Comparison of ENCODE assay signal across 18 cellular contexts in genomic region chr14:55075628-55076027, GRCh38. TPM values are rescaled to one million over a fixed set of nuclear protein-coding genes. Genes with fewer than 3 reads are reported as not detected.
DNase-seq lines count a peak whose midpoint lies in the region; TF ChIP-seq lines count a peak whose summit lies in the region.
"Had no signal": no experiment of that assay in that cellular context is flagged by ENCODE, and none has a peak within 500 bp of the region (broad histone marks: within the 10 kb centered on the region; RNA-seq: fewer than 3 reads in every experiment).

No MANE protein-coding gene starts in this region.

- TF ChIP-seq CTCF in mammary epithelial cell (conservative IDR thresholded peaks at IDR 0.05 in 1 of 2, IDR thresholded peaks at IDR 0.05 in 1 of 2; ENCODE audit: extremely low read depth in 1 of 2, insufficient read depth in 1 of 2, low read depth in 1 of 2, low read length in 2 of 2) (no peak), osteoblast (IDR thresholded peaks at IDR 0.05; ENCODE audit: extremely low read depth, low read depth, low read length) (no peak)

- H3K4me3 ChIP-seq in mammary epithelial cell (replicated peaks in 1 of 3; ENCODE audit: insufficient read depth in 1 of 3, low read depth in 2 of 3, low read length in 3 of 3) (no peak overlapping the region), osteoblast (ENCODE audit: insufficient read depth, low read length) (no peak overlapping the region)
- H3K4me3 ChIP-seq: dorsolateral prefrontal cortex, K562, lower lobe of right lung had no signal

- in situ Hi-C loops in mammary epithelial cell (cut with MboI; ENCODE audit: low sequenced_read_pairs in 2 of 2) (no loop called here), ACHN (cut with HindIII; ENCODE audit: low pct_ligation_motif_present, low pct_unique_long_range_greater_than_20kb, low sequenced_read_pairs) (no loop called here)

- dilution Hi-C loops in mammary epithelial cell (cut with HindIII; ENCODE audit: low sequenced_read_pairs) = loop anchor here (5.0 kb wide), 1 partner anchor 57 kb away; no protein-coding TSS in a partner anchor

- CTCF ChIA-PET in mammary epithelial cell (lab: Charles Lee; ENCODE audit: low non-redundant PET) = no interaction called here

- peak overlapping the region; percentile 33 for H3K9ac ChIP-seq in mammary epithelial cell (ENCODE audit: insufficient read depth, low read length)

- peak; percentile 11 to 15 for DNase-seq in NCI-H2081 (lab: John Stamatoyannopoulos, UW)
- DNase-seq in NCI-H2081 treated with DMSO at 0.1 percent for 48 hours (lab: John Stamatoyannopoulos, UW) = no peak
- DNase-seq in M059J (ENCODE audit: low read depth) = peak; percentile 48
- no peak for DNase-seq in mammary epithelial cell
- no peak for DNase-seq in osteoblast (ENCODE audit: insufficient read length, low spot score, missing footprints)
- DNase-seq in SIG-M5 (lab: John Stamatoyannopoulos, UW) = no peak
- DNase-seq in NCI-H2227 treated with DMSO at 0.1 percent for 48 hours (lab: John Stamatoyannopoulos, UW) = no peak
- DNase-seq in ACHN = no peak
- DNase-seq: activated CD4-positive, alpha-beta T cell treated with anti-CD3 and anti-CD28 coated beads for 1 hour; activated naive CD8-positive, alpha-beta T cell treated with anti-CD3 and anti-CD28 coated beads, Interleukin-2, amount 50 U/mL, for 24 hours; CD8-positive, alpha-beta memory T cell; dorsolateral prefrontal cortex; H7; lower lobe of right lung; NCI-H69; stimulated activated naive CD4-positive, alpha-beta T cell treated with Interleukin-2 at 50 U/mL for 16 hours had no signal

- H2AFZ ChIP-seq in mammary epithelial cell (ENCODE audit: low read depth, low read length) = no peak overlapping the region
- peak overlapping the region; percentile 4 for H2AFZ ChIP-seq in osteoblast (ENCODE audit: low read length)

- H3K27me3 ChIP-seq in mammary epithelial cell (ENCODE audit: insufficient read depth, low read length) = no peaks in the 10 kb centered on the region
- H3K27me3 ChIP-seq in osteoblast (ENCODE audit: insufficient read depth, low read length) = no peaks in the 10 kb centered on the region
- H3K27me3 ChIP-seq: dorsolateral prefrontal cortex had no signal

- H4K20me1 ChIP-seq in mammary epithelial cell (ENCODE audit: insufficient read depth, low read length) (no peaks in the 10 kb centered on the region), osteoblast (ENCODE audit: insufficient read depth, low read length) (no peaks in the 10 kb centered on the region)

- H3K9me3 ChIP-seq in mammary epithelial cell (replicated peaks; ENCODE audit: insufficient read depth, low read length) = no peaks in the 10 kb centered on the region
- H3K9me3 ChIP-seq in osteoblast (ENCODE audit: low read depth, low read length) = no peaks in the 10 kb centered on the region
- H3K9me3 ChIP-seq: lower lobe of right lung had no signal

- intact Hi-C loops in mammary epithelial cell (cut with micrococcal nuclease) = no loop called here

- no TSS peak for BruUV-seq in mammary epithelial cell (replicated peaks; lab: Mats Ljungman, UMichigan)

- peaks cover 51% of the 10 kb centered on the region for H3K4me1 ChIP-seq in mammary epithelial cell (ENCODE audit: insufficient read depth, low read length)
- H3K4me1 ChIP-seq in osteoblast (ENCODE audit: insufficient read depth, low read length) = peaks cover 47% of the 10 kb centered on the region

- peak overlapping the region; percentile 100 for H3K27ac ChIP-seq in mammary epithelial cell (ENCODE audit: insufficient read depth, low read depth, low read length)
- H3K27ac ChIP-seq in osteoblast (ENCODE audit: low read depth, low read length) = peak overlapping the region; percentile 17
- H3K27ac ChIP-seq: 22Rv1, dorsolateral prefrontal cortex, lower lobe of right lung had no signal

- no peak overlapping the region for H3K4me2 ChIP-seq in mammary epithelial cell (ENCODE audit: insufficient read depth, low read depth, low read length)
- H3K4me2 ChIP-seq in osteoblast (ENCODE audit: insufficient read depth, low read length) = peak overlapping the region; percentile 71

- WGBS in mammary epithelial cell (ENCODE audit: low coverage, missing lambda C conversion rate) = 63% methylated on average over 1 of the region's 1 CpG

- no peaks in the 10 kb centered on the region for H3K79me2 ChIP-seq in mammary epithelial cell (ENCODE audit: insufficient read depth, low read length)
- no peaks in the 10 kb centered on the region for H3K79me2 ChIP-seq in osteoblast (ENCODE audit: insufficient read depth, low read length)

- H3K36me3 ChIP-seq in mammary epithelial cell (ENCODE audit: insufficient read depth, low read length) = no peaks in the 10 kb centered on the region
- H3K36me3 ChIP-seq in osteoblast (ENCODE audit: insufficient read depth, low read length) = no peaks in the 10 kb centered on the region
- H3K36me3 ChIP-seq: lower lobe of right lung had no signal

RNA-seq across cellular contexts. Expression of gene MAPK1IP1L, which starts 24.2 kb away (rescaled TPM):
- 168 and 201 TPM in 2 replicates for total RNA-seq in M059J (2014; rRNA removed; shearing (Covaris generic))
- 100 to 1,000 TPM in 1 of 2 donors, 10 to 100 TPM in 1; 48.2 to 108 TPM for total RNA-seq in mammary epithelial cell
- 134 TPM for polyA plus RNA-seq in mammary epithelial cell
- 100 TPM for polyA minus RNA-seq in mammary epithelial cell
- 37.4 and 42.0 TPM in 2 replicates for total RNA-seq in osteoblast

RNA-seq across cellular contexts. Expression of gene SOCS4, which starts 48.6 kb away (rescaled TPM):
- 12.5 and 14.1 TPM in 2 replicates for total RNA-seq in M059J (2014; rRNA removed; shearing (Covaris generic))
- total RNA-seq in mammary epithelial cell = 10 to 100 TPM; 25.2 to 35.4 TPM
- polyA plus RNA-seq in mammary epithelial cell = 9.5 TPM
- 20.7 TPM for polyA minus RNA-seq in mammary epithelial cell
- 15.6 and 16.8 TPM in 2 replicates for total RNA-seq in osteoblast

RNA-seq across cellular contexts. Expression of gene WDHD1, which starts 48.7 kb away (rescaled TPM):
- total RNA-seq in M059J (2014; rRNA removed; shearing (Covaris generic)) = 13.9 and 24.8 TPM in 2 replicates
- total RNA-seq in mammary epithelial cell (10 to 100 TPM in 1 of 2 donors, 1 to 10 TPM in 1; 7.7 to 21.1 TPM), osteoblast (4.3 and 9.4 TPM in 2 replicates)
- 10.6 TPM for polyA plus RNA-seq in mammary epithelial cell
- polyA minus RNA-seq in mammary epithelial cell = 18.8 TPM

RNA-seq across cellular contexts. Expression of gene LGALS3, which starts 53.4 kb away (rescaled TPM):
- total RNA-seq in M059J (2014; rRNA removed; shearing (Covaris generic)) = 56.2 and 80.1 TPM in 2 replicates
- total RNA-seq in mammary epithelial cell (100 to 1,000 TPM; 138 to 232 TPM), osteoblast (368 and 433 TPM in 2 replicates)
- 156 TPM for polyA plus RNA-seq in mammary epithelial cell
- polyA minus RNA-seq in mammary epithelial cell = 47.3 TPM

Comparison
In these comparisons a context has a peak if more than half of its experiments do, and no peak if none do; other contexts are left out.
1. DNase-seq: peak in NCI-H2081 (2 of 2) and M059J (single experiment); none in NCI-H2081 treated with DMSO at 0.1 percent for 48 hours (single experiment), mammary epithelial cell (single experiment), osteoblast (single experiment), SIG-M5 (single experiment), NCI-H2227 treated with DMSO at 0.1 percent for 48 hours (single experiment) and ACHN (single experiment).